ENCODE assay signal across 8 cellular contexts in genomic region chr22:28829358-28830181, GRCh38. TPM values are rescaled to one million over a fixed set of nuclear protein-coding genes. Genes with fewer than 3 reads are reported as not detected.
DNase-seq lines count a peak whose midpoint lies in the region; ATAC-seq and TF ChIP-seq lines count a peak whose summit lies in the region.

No MANE protein-coding gene starts in this region.

- H3K79me2 ChIP-seq in OCI-LY1 (ENCODE audit: insufficient read depth, low read length), result no peaks in the 10 kb centered on the region

- H3K27ac Mint-ChIP-seq in CD4-positive, alpha-beta T cell, result no peak overlapping the region
- H3K27ac Mint-ChIP-seq in naive B cell, result no peak overlapping the region

- intact Hi-C loops in CD4-positive, alpha-beta T cell (cut with DNase I, micrococcal nuclease), result loop anchor here (1.0 to 10.0 kb wide), 4 partner anchors 39 to 805 kb away; partner anchors contain the start of gene HSCB (in 1 of the 2)
- intact Hi-C loops in esophagus muscularis mucosa (cut with DNase I), result loop anchor here (1.0 to 10.0 kb wide), 3 partner anchors 229 to 805 kb away; no protein-coding TSS in a partner anchor

- no peak overlapping the region for H3K4me2 ChIP-seq in OCI-LY1 (ENCODE audit: low read length)

- H4K20me1 ChIP-seq in OCI-LY1 (ENCODE audit: insufficient read depth, low read length), result no peaks in the 10 kb centered on the region

- no peak overlapping the region for H2AFZ ChIP-seq in OCI-LY1 (ENCODE audit: low read length)

- H3K4me3 ChIP-seq in HFF-Myc (replicated peaks; ENCODE audit: low read depth, low read length) (no peak overlapping the region), OCI-LY1 (ENCODE audit: low read depth, low read length, poor library complexity, severe bottlenecking) (no peak overlapping the region), esophagus muscularis mucosa (no peak overlapping the region)

- H3K36me3 ChIP-seq in OCI-LY1 (ENCODE audit: insufficient read depth, low read length), result no peaks in the 10 kb centered on the region
- no peaks in the 10 kb centered on the region for H3K36me3 ChIP-seq in esophagus muscularis mucosa

- TF ChIP-seq CTCF in CD4-positive, alpha-beta T cell (IDR thresholded peaks at IDR 0.05), result peak; percentile 100
- TF ChIP-seq CTCF in HFF-Myc (IDR thresholded peaks at IDR 0.05; ENCODE audit: low read depth, low read length, missing control alignments) (peak; percentile 98), OCI-LY1 (IDR thresholded peaks at IDR 0.05; ENCODE audit: low read length) (peak; percentile 98), esophagus muscularis mucosa (IDR thresholded peaks at IDR 0.05) (peak; percentile 97 to 98 (median 98))

- CTCF ChIA-PET in CD4-positive, alpha-beta T cell (lab: Charles Lee), result interaction anchor here (0.8 to 3.9 kb wide), 18 partner anchors 9 to 233 kb away, joined by 3 to 42 read pairs (median 5); partner anchors contain the start of genes CCDC117 and XBP1

- no peaks in the 10 kb centered on the region for H3K9me2 ChIP-seq in OCI-LY1 (ENCODE audit: low read depth, low read length)

- peak; percentile 56 to 76 (median 66) for DNase-seq in CD4-positive, alpha-beta T cell
- DNase-seq in HFF-Myc (ENCODE audit: extremely low read depth, low read depth) (peak; percentile 47), activated T-cell treated with anti-CD3 and anti-CD28 coated beads for 4 hours (peak; percentile 71), esophagus muscularis mucosa (ENCODE audit: extremely low spot score) (peak; percentile 93), naive B cell (peak; percentile 59)
- DNase-seq in stimulated activated CD8-positive, alpha-beta memory T cell treated with anti-CD3 and anti-CD28 coated beads, Interleukin-4, amount 100 ng/mL, for 48 hours, result peak; percentile 84

- 32% methylated on average over 12 of the region's 12 CpGs for WGBS in esophagus muscularis mucosa

- H3K9me3 Mint-ChIP-seq in CD4-positive, alpha-beta T cell, result no peaks in the 10 kb centered on the region
- H3K9me3 Mint-ChIP-seq in naive B cell, result peaks cover 0 to 1% (median 0%) of the 10 kb centered on the region in 7 donors

- no peak overlapping the region for H3K27ac ChIP-seq in CD4-positive, alpha-beta T cell (ENCODE audit: low read depth, low read length)
- H3K27ac ChIP-seq in OCI-LY1 (ENCODE audit: low read depth, low read length, poor library complexity, severe bottlenecking) (no peak overlapping the region), esophagus muscularis mucosa (replicated peaks in 1 of 4) (peak overlapping the region in 3 of 4 donors; percentile 5 to 55 (median 9))

- POLR2A ChIA-PET in CD4-positive, alpha-beta T cell (lab: Charles Lee), result interaction anchor here (0.5 to 3.7 kb wide), 6 partner anchors 19 to 229 kb away, joined by 3 to 25 read pairs (median 8); partner anchors contain the start of gene XBP1

- no peaks in the 10 kb centered on the region for H3F3A ChIP-seq in OCI-LY1 (ENCODE audit: insufficient read depth, low read length)

- H3K4me3 Mint-ChIP-seq in CD4-positive, alpha-beta T cell, result peak overlapping the region; percentile 22
- no peak overlapping the region for H3K4me3 Mint-ChIP-seq in naive B cell

- H3K4me1 ChIP-seq in OCI-LY1 (ENCODE audit: insufficient read depth, low read length, severe bottlenecking) (no peaks in the 10 kb centered on the region), esophagus muscularis mucosa (peaks cover 9 to 16% (median 13%) of the 10 kb centered on the region in 4 donors)

- peaks cover 9% of the 10 kb centered on the region for H3K36me3 Mint-ChIP-seq in CD4-positive, alpha-beta T cell (ENCODE audit: low read depth)
- H3K36me3 Mint-ChIP-seq in naive B cell, result no peaks in the 10 kb centered on the region

- no peak for TF ChIP-seq EP300 in esophagus muscularis mucosa (IDR thresholded peaks at IDR 0.05)

- no peak for TF ChIP-seq POLR2A in esophagus muscularis mucosa (IDR thresholded peaks at IDR 0.05; ENCODE audit: low read depth)

- no peaks in the 10 kb centered on the region for H3K9me3 ChIP-seq in CD4-positive, alpha-beta T cell (ENCODE audit: control insufficient read depth, low read length)
- H3K9me3 ChIP-seq in OCI-LY1 (ENCODE audit: low read length) (no peaks in the 10 kb centered on the region), esophagus muscularis mucosa (no peaks in the 10 kb centered on the region)

- H3K9ac ChIP-seq in OCI-LY1 (ENCODE audit: low read length), result no peak overlapping the region

- no peaks in the 10 kb centered on the region for H3K27me3 ChIP-seq in CD4-positive, alpha-beta T cell (ENCODE audit: control insufficient read depth, insufficient read depth, low read length)
- H3K27me3 ChIP-seq in OCI-LY1 (ENCODE audit: insufficient read depth, low read length) (no peaks in the 10 kb centered on the region), esophagus muscularis mucosa (no peaks in the 10 kb centered on the region)

- peaks cover 17% of the 10 kb centered on the region for H3K4me1 Mint-ChIP-seq in CD4-positive, alpha-beta T cell (ENCODE audit: low read depth)
- H3K4me1 Mint-ChIP-seq in naive B cell, result peaks cover 5 to 12% (median 6%) of the 10 kb centered on the region in 3 donors

- peak; percentile 87 for ATAC-seq in CD4-positive, alpha-beta T cell (ENCODE audit: poor library complexity)
- ATAC-seq in naive B cell (ENCODE audit: low read depth in 2 of 2) (peak; percentile 77 to 90), GM19455 (IDR thresholded peaks at IDR 0.05; ENCODE audit: unreplicated experiment) (no peak)

- no peaks in the 10 kb centered on the region for H3K27me3 Mint-ChIP-seq in CD4-positive, alpha-beta T cell
- peaks cover 0 to 4% (median 0%) of the 10 kb centered on the region in 3 donors for H3K27me3 Mint-ChIP-seq in naive B cell

RNA-seq across cellular contexts. Expression of gene XBP1, which starts 29.2 kb away (rescaled TPM):
- total RNA-seq in CD4-positive, alpha-beta T cell, result 100 to 1,000 TPM; 180 to 190 TPM
- 100 to 1,000 TPM in 1 of 4 donors, 10 to 100 TPM in 3; 59.8 to 176 (median 70.2) TPM for total RNA-seq in esophagus muscularis mucosa
- 100 to 1,000 TPM in 1 of 6 donors, 10 to 100 TPM in 5; 64.0 to 138 (median 75.1) TPM for polyA plus RNA-seq in naive B cell (ENCODE audit: low read depth in 6 of 6)

RNA-seq across cellular contexts. Expression of gene ZNRF3, which starts 53.8 kb away (rescaled TPM):
- under 1 TPM; 0.38 to 0.61 TPM for total RNA-seq in CD4-positive, alpha-beta T cell
- 10 to 100 TPM; 12.9 to 29.7 (median 21.9) TPM for total RNA-seq in esophagus muscularis mucosa
- under 1 TPM in 4 of 6 donors, not detected in 2; 0.09 to 0.23 (median 0.17) TPM for polyA plus RNA-seq in naive B cell (ENCODE audit: low read depth in 6 of 6)

RNA-seq across cellular contexts. Expression of gene CCDC117, which starts 57.1 kb away (rescaled TPM):
- total RNA-seq in CD4-positive, alpha-beta T cell, result 10 to 100 TPM; 14.2 to 16.1 TPM
- 10 to 100 TPM; 19.9 to 27.4 (median 20.1) TPM for total RNA-seq in esophagus muscularis mucosa
- 10 to 100 TPM in 5 of 6 donors, 1 to 10 TPM in 1; 9.9 to 30.0 (median 19.5) TPM for polyA plus RNA-seq in naive B cell (ENCODE audit: low read depth in 6 of 6)

Comparison
In these comparisons a context has a peak if more than half of its experiments do, and no peak if none do; other contexts are left out.
1. H3K27ac ChIP-seq: peak in esophagus muscularis mucosa (3 of 4); none in CD4-positive, alpha-beta T cell (single experiment) and OCI-LY1 (single experiment).
2. RNA of gene ZNRF3, which starts 53.8 kb away (total RNA-seq): 12.9 to 29.7 TPM in esophagus muscularis mucosa; 0.38 to 0.61 TPM in CD4-positive, alpha-beta T cell; every median in the first group is over 4 times any median in the second.
3. Peak in every context shown above with its lines, with median percentiles within 50 percentile points of each other: DNase-seq and CTCF ChIP-seq.